ENCODE assay signal across 9 cellular contexts in the genomic region with DNA sequence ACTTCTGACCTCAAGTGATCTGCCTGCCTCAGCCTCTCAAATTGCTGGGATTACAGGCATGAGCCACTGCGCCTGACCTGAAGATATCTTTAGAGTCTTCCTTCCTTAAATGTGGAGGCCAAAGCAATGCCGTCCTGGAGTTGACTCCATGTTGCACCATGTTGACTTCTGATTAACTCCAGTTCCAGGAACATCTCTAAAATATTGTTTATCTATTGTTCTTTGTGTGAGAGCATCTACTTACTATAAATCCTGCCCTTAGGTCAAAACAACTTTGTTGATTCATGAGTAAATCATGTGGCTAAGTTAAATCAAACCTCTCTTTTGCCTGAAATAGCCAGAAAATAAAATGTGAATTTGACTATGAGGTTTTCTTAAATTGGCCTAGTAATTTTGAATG.
"Had no signal": no experiment of that assay in that cellular context is flagged by ENCODE, and none has a peak within 500 bp of the region (broad histone marks: within the 10 kb centered on the region; RNA-seq: fewer than 3 reads in every experiment).

No MANE protein-coding gene starts in this region.

- H3K9me3 ChIP-seq: HAP-1 had no signal

- DNase-seq: GM23248, GOT3, H7, HFFc6, KG1 had no signal

- H3K4me3 ChIP-seq: GM23248, HAP-1 had no signal

- H3K9ac ChIP-seq: GM23248 had no signal

- H2AFZ ChIP-seq: GM23248 had no signal

- ATAC-seq: HCT116, HepG2 had no signal

- FAIRE-seq: HepG2 had no signal

- H3K27ac ChIP-seq: GM23248, HL-60 had no signal

- H3K36me3 ChIP-seq: HAP-1 had no signal
